Comparison of ENCODE assay signal across 8 cellular contexts in the genomic region with DNA sequence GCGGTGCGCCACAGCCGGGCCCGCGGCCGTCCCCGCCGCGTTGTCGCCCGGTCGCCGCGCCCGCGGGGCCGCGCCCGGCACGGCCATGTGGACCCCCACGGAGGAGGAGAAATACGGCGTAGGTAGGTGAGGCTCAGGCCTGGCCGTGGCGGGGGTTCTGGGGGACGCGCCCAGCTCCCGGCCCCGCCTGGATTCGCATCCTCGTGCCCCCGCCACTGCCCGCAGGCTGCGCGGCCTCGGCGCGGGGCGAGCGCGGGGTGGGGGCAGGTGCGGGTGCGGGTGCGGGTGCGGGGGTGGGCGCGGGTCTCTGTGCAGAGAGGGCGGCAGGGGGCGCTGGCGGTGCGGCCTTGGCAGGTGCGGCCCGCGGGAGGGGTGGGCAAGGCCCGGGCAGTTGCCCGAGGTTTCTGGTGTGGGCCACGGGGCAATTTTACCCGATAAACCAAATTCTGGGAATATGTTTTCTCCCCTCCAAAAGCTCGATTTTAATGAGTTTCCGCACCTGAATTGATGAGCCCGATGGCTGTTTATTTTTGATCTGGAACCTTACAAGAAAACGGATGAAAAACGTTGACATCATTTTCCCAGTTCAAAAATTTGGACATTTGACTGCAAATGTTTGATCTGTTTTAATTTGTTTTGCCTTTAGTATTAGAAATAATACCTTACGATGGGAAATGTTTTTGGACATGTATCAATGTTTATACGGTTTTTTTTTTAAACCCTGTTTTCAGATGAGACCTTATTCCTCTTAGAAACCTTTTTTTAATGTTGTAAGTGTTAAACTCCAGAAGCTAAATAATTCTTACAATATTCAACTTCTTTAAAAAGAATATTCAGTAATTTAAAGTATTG. TPM values are rescaled to one million over a fixed set of nuclear protein-coding genes. Genes with fewer than 3 reads are reported as not detected.
DNase-seq lines count a peak whose midpoint lies in the region; ATAC-seq and TF ChIP-seq lines count a peak whose summit lies in the region.

No MANE protein-coding gene starts in this region.

- H3K27ac ChIP-seq in breast epithelium, result no peak overlapping the region

- H3K27me3 ChIP-seq in breast epithelium, result peaks cover 3 to 45% of the 10 kb centered on the region in 2 donors

- H3K9me3 Mint-ChIP-seq in CD14-positive monocyte, result peaks cover 0 to 7% (median 5%) of the 10 kb centered on the region in 7 donors
- no peaks in the 10 kb centered on the region for H3K9me3 Mint-ChIP-seq in activated B cell treated with CpG ODN at 0.5 μM for 24 hours

- peak overlapping the region; percentile 33 to 74 (median 50) for H3K4me3 ChIP-seq in breast epithelium

- peak; percentile 47 for TF ChIP-seq CTCF in CD14-positive monocyte (IDR thresholded peaks at IDR 0.05)
- no peak for TF ChIP-seq CTCF in activated B cell treated with CpG ODN at 0.5 μM for 24 hours (IDR thresholded peaks at IDR 0.05)
- TF ChIP-seq CTCF in breast epithelium (IDR thresholded peaks at IDR 0.05), result no peak

- H3K36me3 ChIP-seq in breast epithelium, result no peaks in the 10 kb centered on the region

- POLR2A ChIA-PET in activated B cell treated with CpG ODN at 0.5 μM for 24 hours (lab: Charles Lee), result interaction anchor here (1.2 kb wide), 1 partner anchor 709 kb away, joined by 4 read pairs; the partner anchor contains the start of gene MANF

- CTCF ChIA-PET in activated B cell treated with CpG ODN at 0.5 μM for 24 hours (lab: Charles Lee), result interaction anchor here (1.7 kb wide), 1 partner anchor 696 kb away, joined by 4 read pairs; no protein-coding TSS in a partner anchor

- no peaks in the 10 kb centered on the region for H3K9me3 ChIP-seq in breast epithelium

- ATAC-seq in HG03432 (IDR thresholded peaks at IDR 0.05; ENCODE audit: unreplicated experiment) (peak; percentile 36), activated B cell treated with CpG ODN at 0.5 μM for 24 hours (ENCODE audit: low read depth) (peak; percentile 51), GM21717 (IDR thresholded peaks at IDR 0.05; ENCODE audit: unreplicated experiment) (no peak)

- H3K4me3 Mint-ChIP-seq in CD14-positive monocyte (peak overlapping the region; percentile 58 to 80), activated B cell treated with CpG ODN at 0.5 μM for 24 hours (peak overlapping the region; percentile 67)

- H3K27ac Mint-ChIP-seq in CD14-positive monocyte (no peak overlapping the region), activated B cell treated with CpG ODN at 0.5 μM for 24 hours (no peak overlapping the region)

- intact Hi-C loops in CD14-positive monocyte (cut with micrococcal nuclease) (no loop called here), activated B cell treated with CpG ODN at 0.5 μM for 24 hours (cut with micrococcal nuclease) (no loop called here), breast epithelium (cut with DNase I; ENCODE audit: low total_unique reads) (loop anchor here (5.0 kb wide), 1 partner anchor 298 kb away; no protein-coding TSS in a partner anchor)

- H3K4me1 Mint-ChIP-seq in CD14-positive monocyte (peaks cover 12% of the 10 kb centered on the region), activated B cell treated with CpG ODN at 0.5 μM for 24 hours (peaks cover 6% of the 10 kb centered on the region)

- peaks cover 0 to 5% of the 10 kb centered on the region in 2 donors for H3K4me1 ChIP-seq in breast epithelium

- DNase-seq in CD14-positive monocyte (ENCODE audit: low spot score), result no peak
- peak; percentile 41 for DNase-seq in activated B cell treated with CpG ODN at 0.5 μM for 24 hours
- DNase-seq in breast epithelium (ENCODE audit: low spot score in 2 of 2), result no peak
- peak; percentile 21 for DNase-seq in kidney tubule cell (ENCODE audit: low spot score)
- peak; percentile 67 to 69 for DNase-seq in stimulated activated CD4-positive, alpha-beta T cell treated with anti-CD3 and anti-CD28 coated beads, Interleukin-4, amount 100 ng/mL, for 48 hours (ENCODE audit: low read depth in 2 of 2)
- DNase-seq in RKO (ENCODE audit: low spot score), result no peak

- no peak for TF ChIP-seq POLR2A in breast epithelium (IDR thresholded peaks at IDR 0.05)

- H3K36me3 Mint-ChIP-seq in CD14-positive monocyte (peaks cover 3 to 14% of the 10 kb centered on the region in 2 donors), activated B cell treated with CpG ODN at 0.5 μM for 24 hours (ENCODE audit: low read depth) (no peaks in the 10 kb centered on the region)

- peaks cover 64 to 82% (median 75%) of the 10 kb centered on the region in 3 donors for H3K27me3 Mint-ChIP-seq in CD14-positive monocyte (ENCODE audit: low read depth in 3 of 3)
- peaks cover 41% of the 10 kb centered on the region for H3K27me3 Mint-ChIP-seq in activated B cell treated with CpG ODN at 0.5 μM for 24 hours

RNA-seq across cellular contexts. Expression of gene DOCK3, which starts 0.7 kb away (rescaled TPM):
- under 1 TPM in 1 of 2 donors, not detected in 1; 0.03 TPM for polyA plus RNA-seq in CD14-positive monocyte
- total RNA-seq in activated B cell treated with CpG ODN at 0.5 μM for 24 hours, result 0.04 and 0.07 TPM in 2 replicates
- under 1 TPM; 0.64 to 0.73 (median 0.66) TPM for total RNA-seq in breast epithelium

RNA-seq across cellular contexts. Expression of gene MAPKAPK3, which starts 58.5 kb away (rescaled TPM):
- 100 to 1,000 TPM; 173 to 252 TPM for polyA plus RNA-seq in CD14-positive monocyte
- total RNA-seq in activated B cell treated with CpG ODN at 0.5 μM for 24 hours, result 18.2 and 20.3 TPM in 2 replicates
- total RNA-seq in breast epithelium, result 10 to 100 TPM; 30.4 to 38.4 (median 30.8) TPM

Comparison
In these comparisons a context has a peak if more than half of its experiments do, and no peak if none do; other contexts are left out.
1. DNase-seq: peak in activated B cell treated with CpG ODN at 0.5 μM for 24 hours (single experiment), kidney tubule cell (single experiment) and stimulated activated CD4-positive, alpha-beta T cell treated with anti-CD3 and anti-CD28 coated beads, Interleukin-4, amount 100 ng/mL, for 48 hours (2 of 2); none in CD14-positive monocyte (single experiment), breast epithelium (0 of 2) and RKO (single experiment).